1 cellular context compared by ENCODE assay signal in the genomic region with DNA sequence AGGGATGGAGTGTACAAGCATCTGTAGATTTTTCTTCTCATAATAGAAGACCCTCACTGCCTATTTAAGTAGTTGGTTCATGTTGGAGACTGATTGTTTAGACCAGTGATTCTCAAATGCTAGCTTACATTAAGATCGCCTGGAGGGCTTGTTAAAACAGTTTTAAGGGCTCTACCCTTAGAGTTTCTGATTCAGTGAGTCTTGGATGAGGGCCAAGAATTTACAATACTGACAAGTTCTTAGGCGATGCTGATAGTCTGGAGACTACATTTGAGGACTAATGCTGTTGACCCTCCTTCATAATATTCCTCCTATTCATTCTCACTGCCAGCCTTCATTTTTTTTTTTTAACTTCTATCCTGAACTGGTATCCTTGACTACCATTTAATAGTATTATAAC.
TF ChIP-seq lines count a peak whose summit lies in the region.

No MANE protein-coding gene starts in this region.

TF ChIP-seq in IMR-90, 13 proteins besides CTCF, POLR2A, EP300 and RAD21 (continued from another document):
- no peak for TF ChIP-seq SMC3 (IDR thresholded peaks at IDR 0.05; ENCODE audit: low read depth, low read length)
TF ChIP-seq in IMR-90: peak in this region for 0.
